In the genomic region with DNA sequence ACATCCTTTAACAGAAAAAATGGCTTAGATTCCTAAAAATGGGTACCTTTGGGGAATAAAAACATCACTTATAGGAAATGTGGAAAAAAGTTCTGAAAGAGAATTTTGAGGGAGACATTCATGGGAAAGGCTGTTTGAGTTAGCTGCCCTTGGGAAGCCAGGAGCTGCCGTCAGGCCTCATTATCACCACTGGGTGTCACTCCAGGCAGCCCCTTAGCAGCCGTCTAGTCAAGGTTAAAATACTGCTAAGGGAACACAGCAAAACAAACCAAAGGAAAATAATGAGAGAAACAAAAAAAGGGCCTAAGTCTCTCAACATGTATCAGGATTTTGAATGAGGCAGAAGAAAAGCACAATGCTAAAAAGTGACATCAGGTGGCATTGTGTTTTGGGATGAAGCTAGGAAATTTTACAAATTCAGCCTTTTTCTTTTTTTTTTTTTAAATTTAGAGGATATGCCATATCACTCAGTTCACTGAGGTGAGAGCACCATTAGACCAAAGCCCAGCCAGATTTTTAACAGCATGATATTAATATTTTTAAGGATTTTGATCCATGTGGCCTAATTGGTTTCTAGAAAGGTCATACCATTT, we compare ENCODE assay signal across 9 cellular contexts.
DNase-seq lines count a peak whose midpoint lies in the region; ATAC-seq and TF ChIP-seq lines count a peak whose summit lies in the region.
"Had no signal": no experiment of that assay in that cellular context is flagged by ENCODE, and none has a peak within 500 bp of the region (broad histone marks: within the 10 kb centered on the region; RNA-seq: fewer than 3 reads in every experiment).

No MANE protein-coding gene starts in this region.

- WGBS in right cardiac atrium, result 3% methylated on average over 2 of the region's 2 CpGs

- peaks cover 5% of the 10 kb centered on the region for H3K27me3 Mint-ChIP-seq in activated CD4-positive, alpha-beta memory T cell treated with anti-CD3 and anti-CD28 coated beads for 36 hours

- POLR2A ChIA-PET in activated CD4-positive, alpha-beta memory T cell treated with anti-CD3 and anti-CD28 coated beads for 36 hours (lab: Charles Lee), result no interaction called here

- no peak overlapping the region for H3K27ac ChIP-seq in right cardiac atrium (ENCODE audit: low read length)

- peak; percentile 76 for TF ChIP-seq CTCF in LNCAP (IDR thresholded peaks at IDR 0.05)

- H3K4me3 ChIP-seq in right cardiac atrium (ENCODE audit: low read length), result no peak overlapping the region

- no peaks in the 10 kb centered on the region for H3K4me1 ChIP-seq in right cardiac atrium (ENCODE audit: control insufficient read depth, insufficient read depth, low read length)

- peak in 1 of 2 donors; percentile 61 for ATAC-seq in right cardiac atrium
- ATAC-seq in HG03520 (IDR thresholded peaks at IDR 0.05; ENCODE audit: unreplicated experiment), result no peak

- H3K27me3 ChIP-seq in right cardiac atrium (ENCODE audit: control insufficient read depth, insufficient read depth), result no peaks in the 10 kb centered on the region

- H3K36me3 Mint-ChIP-seq in activated CD4-positive, alpha-beta memory T cell treated with anti-CD3 and anti-CD28 coated beads for 36 hours, result no peaks in the 10 kb centered on the region

- H3K9me3 Mint-ChIP-seq in activated CD4-positive, alpha-beta memory T cell treated with anti-CD3 and anti-CD28 coated beads for 36 hours, result no peaks in the 10 kb centered on the region
- H3K9me3 Mint-ChIP-seq: central memory CD8-positive, alpha-beta T cell had no signal

- DNase-seq in activated CD4-positive, alpha-beta T cell treated with anti-CD3 and anti-CD28 coated beads for 48 hours, result peak; percentile 4
- no peak for DNase-seq in activated CD4-positive, alpha-beta T cell treated with anti-CD3 and anti-CD28 coated beads, Interleukin-2, amount 50 U/mL, for 48 hours
- peak; percentile 19 for DNase-seq in activated CD4-positive, alpha-beta memory T cell treated with anti-CD3 and anti-CD28 coated beads for 36 hours
- DNase-seq in right cardiac atrium (peak in 2 of 3 donors; percentile 16 to 59), superior temporal gyrus (ENCODE audit: extremely low spot score) (peak; percentile 28)
- no peak for DNase-seq in effector CD8-positive, alpha-beta T cell (lab: John Stamatoyannopoulos, UW)

- H3K4me1 Mint-ChIP-seq in activated CD4-positive, alpha-beta memory T cell treated with anti-CD3 and anti-CD28 coated beads for 36 hours (ENCODE audit: low read depth), result no peaks in the 10 kb centered on the region
- H3K4me1 Mint-ChIP-seq: central memory CD8-positive, alpha-beta T cell had no signal

- CTCF ChIA-PET in activated CD4-positive, alpha-beta memory T cell treated with anti-CD3 and anti-CD28 coated beads for 36 hours (lab: Charles Lee), result no interaction called here

- no peak overlapping the region for H3K4me3 Mint-ChIP-seq in activated CD4-positive, alpha-beta memory T cell treated with anti-CD3 and anti-CD28 coated beads for 36 hours
- H3K4me3 Mint-ChIP-seq: central memory CD8-positive, alpha-beta T cell had no signal

- intact Hi-C loops in activated CD4-positive, alpha-beta memory T cell treated with anti-CD3 and anti-CD28 coated beads for 36 hours (cut with micrococcal nuclease), result no loop called here
- intact Hi-C loops in right cardiac atrium (cut with DNase I), result loop anchor here in 1 of 4 donors (5.0 to 10.0 kb wide), 2 partner anchors 74 to 191 kb away; no protein-coding TSS in a partner anchor

- H3K9me3 ChIP-seq in right cardiac atrium (ENCODE audit: control insufficient read depth, low read length), result no peaks in the 10 kb centered on the region

- H3K27ac Mint-ChIP-seq in activated CD4-positive, alpha-beta memory T cell treated with anti-CD3 and anti-CD28 coated beads for 36 hours, result no peak overlapping the region

Comparison
In these comparisons a context has a peak if more than half of its experiments do, and no peak if none do; other contexts are left out.
1. DNase-seq: peak in activated CD4-positive, alpha-beta T cell treated with anti-CD3 and anti-CD28 coated beads for 48 hours (single experiment), activated CD4-positive, alpha-beta memory T cell treated with anti-CD3 and anti-CD28 coated beads for 36 hours (single experiment), right cardiac atrium (2 of 3) and superior temporal gyrus (single experiment); none in activated CD4-positive, alpha-beta T cell treated with anti-CD3 and anti-CD28 coated beads, Interleukin-2, amount 50 U/mL, for 48 hours (0 of 2) and effector CD8-positive, alpha-beta T cell (single experiment).